Comparison of ENCODE assay signal across 1 cellular context in the genomic region with DNA sequence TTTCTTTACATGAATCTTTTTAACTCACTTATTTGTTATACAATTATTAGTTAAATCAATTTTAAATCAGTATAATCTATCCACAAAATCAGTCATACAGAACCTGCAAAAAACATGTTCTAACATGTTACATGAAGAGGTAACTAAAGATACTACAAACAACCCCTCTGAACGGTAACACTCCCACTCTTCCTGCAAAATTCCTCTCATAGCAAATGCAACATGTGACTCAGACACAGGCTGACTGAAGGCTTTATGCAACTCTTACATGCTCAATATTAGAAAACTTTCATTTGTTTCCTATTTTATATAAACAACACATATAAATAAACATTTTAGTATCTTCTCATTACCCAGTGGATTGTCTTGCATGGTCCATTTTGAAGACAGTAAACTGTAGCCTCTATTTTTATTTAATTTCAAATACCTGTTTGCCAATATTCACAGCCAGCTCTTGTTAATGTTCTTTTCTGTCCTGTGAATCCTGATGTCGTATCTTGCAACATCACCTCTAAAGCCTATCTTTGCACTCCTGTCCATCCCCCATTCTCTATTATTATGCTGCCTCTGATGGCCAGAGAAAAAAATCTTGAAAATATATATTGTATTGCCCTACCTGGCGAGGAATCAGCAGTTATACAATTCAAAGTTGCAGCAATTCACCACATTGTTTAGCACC.
TF ChIP-seq lines count a peak whose summit lies in the region.

No MANE protein-coding gene starts in this region.

TF ChIP-seq in H1, 55 proteins besides CTCF, POLR2A, EP300 and RAD21 (continued from another document):
- TF ChIP-seq E2F6 (IDR thresholded peaks at IDR 0.05) (no peak), RNF2 (IDR thresholded peaks at IDR 0.05; ENCODE audit: borderline replicate concordance, low read depth, low read length, missing control alignments, poor library complexity, severe bottlenecking) (no peak), NRF1 (IDR thresholded peaks at IDR 0.05; ENCODE audit: low read depth, low read length) (no peak), TBP (IDR thresholded peaks at IDR 0.05; ENCODE audit: low read depth, low read length) (no peak), RFX5 (IDR thresholded peaks at IDR 0.05; ENCODE audit: borderline replicate concordance, low read depth, low read length) (no peak), POU5F1 (IDR thresholded peaks at IDR 0.05; ENCODE audit: low read depth, low read length) (no peak), GABPA (IDR thresholded peaks at IDR 0.05; ENCODE audit: borderline replicate concordance, insufficient read depth, low read length) (no peak), TCF12 (IDR thresholded peaks at IDR 0.05; ENCODE audit: low read depth, low read length) (no peak), POLR2AphosphoS5 (IDR thresholded peaks at IDR 0.05; ENCODE audit: low read depth, low read length) (no peak), SUZ12 (IDR thresholded peaks at IDR 0.05; ENCODE audit: low read length) (no peak), CBX5 (IDR thresholded peaks at IDR 0.05; ENCODE audit: low read depth, low read length) (no peak)
